ENCODE assay signal across 8 cellular contexts in the genomic region with DNA sequence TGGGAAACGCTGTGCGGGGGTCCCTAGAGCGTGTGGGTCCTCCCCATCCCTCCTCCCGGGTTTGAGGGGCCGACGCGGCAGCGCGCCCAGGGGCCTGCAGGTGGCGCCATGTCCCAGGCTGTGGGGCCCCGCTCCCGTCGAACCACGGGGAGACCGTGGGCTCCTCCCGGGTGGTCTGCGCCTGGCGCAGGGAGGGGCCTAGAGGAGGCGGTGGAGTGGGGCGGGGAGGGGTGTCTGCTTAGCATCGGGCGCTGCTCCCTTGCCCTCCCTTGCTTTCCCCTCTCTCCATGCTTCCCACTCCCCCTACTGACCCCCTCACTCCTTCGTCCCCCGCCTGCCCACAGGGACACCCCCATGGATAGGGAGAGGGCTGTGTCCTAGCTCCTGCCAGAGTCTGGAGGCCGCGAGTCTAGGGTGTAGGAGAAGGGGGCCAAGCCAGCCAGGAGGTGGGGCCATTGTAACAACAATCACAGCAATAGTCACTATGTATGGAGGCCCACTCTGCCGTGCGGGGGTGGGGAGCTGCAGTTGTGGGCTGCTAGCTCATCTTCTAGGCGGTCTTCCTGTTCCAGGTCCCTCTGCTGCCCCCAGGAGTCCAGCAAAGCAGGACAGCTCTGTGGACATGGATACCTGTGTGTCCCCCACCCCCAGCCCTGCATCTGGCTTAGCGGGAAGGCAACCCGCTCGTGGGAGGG.
DNase-seq lines count a peak whose midpoint lies in the region; ATAC-seq and TF ChIP-seq lines count a peak whose summit lies in the region.

No MANE protein-coding gene starts in this region.

- no peaks in the 10 kb centered on the region for H3K27me3 ChIP-seq in DOHH2 (ENCODE audit: control insufficient read depth, low read length)
- no peaks in the 10 kb centered on the region for H3K27me3 ChIP-seq in HUES48 (ENCODE audit: control insufficient read depth, insufficient read depth, low read length)

- TF ChIP-seq CTCF in DOHH2 (IDR thresholded peaks at IDR 0.05; ENCODE audit: low read depth, low read length, poor library complexity, severe bottlenecking), result peak; percentile 93

- peak; percentile 28 for DNase-seq in T-helper 2 cell treated with Interferon-gamma antibody and Interleukin-4, amounts not matched to agents 5 μg/mL and 100 μg/mL, for 36 hours (ENCODE audit: low spot score)
- DNase-seq in T47D (ENCODE audit: low read depth in 1 of 2, low spot score in 1 of 2) (peak; percentile 64 to 74), islet precursor cell (peak; percentile 88)
- peak; percentile 49 to 55 for DNase-seq in stimulated activated CD4-positive, alpha-beta T cell treated with anti-CD3 and anti-CD28 coated beads, Interleukin-2, amount 100 ng/mL, for 48 hours

- H4K20me1 ChIP-seq in DOHH2 (ENCODE audit: control insufficient read depth, insufficient read depth, low read depth, low read length), result no peaks in the 10 kb centered on the region

- in situ Hi-C loops in T47D (cut with HindIII; ENCODE audit: low pct_unique_long_range_greater_than_20kb, low sequenced_read_pairs), result no loop called here

- no peaks in the 10 kb centered on the region for H3K79me2 ChIP-seq in DOHH2 (ENCODE audit: control insufficient read depth, low read length)

- H3K9me2 ChIP-seq in DOHH2 (replicated peaks; ENCODE audit: control insufficient read depth, low read length), result no peaks in the 10 kb centered on the region

- ATAC-seq in GM19324 (IDR thresholded peaks at IDR 0.05; ENCODE audit: low FRiP score, unreplicated experiment) (no peak), HG02938 (IDR thresholded peaks at IDR 0.05; ENCODE audit: unreplicated experiment) (no peak)

- H3K27ac ChIP-seq in DOHH2 (ENCODE audit: low read depth, low read length) (no peak overlapping the region), HUES48 (ENCODE audit: low read depth, low read length) (no peak overlapping the region)

- H3K27me3 Mint-ChIP-seq in T-helper 2 cell treated with Interferon-gamma antibody and Interleukin-4, amounts not matched to agents 5 μg/mL and 100 μg/mL, for 36 hours (ENCODE audit: low read depth), result no peaks in the 10 kb centered on the region

- no peak overlapping the region for H3K27ac Mint-ChIP-seq in T-helper 2 cell treated with Interferon-gamma antibody and Interleukin-4, amounts not matched to agents 5 μg/mL and 100 μg/mL, for 36 hours

- peaks cover 30% of the 10 kb centered on the region for H3K4me1 ChIP-seq in DOHH2 (ENCODE audit: control insufficient read depth, low read length)
- H3K4me1 ChIP-seq in HUES48 (ENCODE audit: control insufficient read depth, insufficient read depth, low read length), result no peaks in the 10 kb centered on the region

- H3K36me3 ChIP-seq in DOHH2 (ENCODE audit: control insufficient read depth, low read length) (no peaks in the 10 kb centered on the region), HUES48 (ENCODE audit: control insufficient read depth, insufficient read depth, low read length) (no peaks in the 10 kb centered on the region)

- H3K9me3 ChIP-seq in DOHH2 (ENCODE audit: control insufficient read depth, insufficient read depth, low read length) (no peaks in the 10 kb centered on the region), HUES48 (ENCODE audit: control insufficient read depth, insufficient read depth, low read length) (no peaks in the 10 kb centered on the region)

- H3K4me3 ChIP-seq in DOHH2 (ENCODE audit: low read length), result peak overlapping the region; percentile 45; the same call in 1 of the 2 replicates
- peak overlapping the region; percentile 48; the same call in 1 of the 2 replicates for H3K4me3 ChIP-seq in HUES48 (ENCODE audit: low read depth, low read length)

- H3K9ac ChIP-seq in HUES48 (ENCODE audit: low read depth, low read length), result no peak overlapping the region

- H3K36me3 Mint-ChIP-seq in T-helper 2 cell treated with Interferon-gamma antibody and Interleukin-4, amounts not matched to agents 5 μg/mL and 100 μg/mL, for 36 hours (ENCODE audit: low read depth), result peaks cover 11% of the 10 kb centered on the region

- H3K4me1 Mint-ChIP-seq in T-helper 2 cell treated with Interferon-gamma antibody and Interleukin-4, amounts not matched to agents 5 μg/mL and 100 μg/mL, for 36 hours (ENCODE audit: low read depth), result peaks cover 31% of the 10 kb centered on the region

- H3K4me2 ChIP-seq in DOHH2 (ENCODE audit: low read length), result peak overlapping the region; percentile 54

- no peak overlapping the region for H3K4me3 Mint-ChIP-seq in T-helper 2 cell treated with Interferon-gamma antibody and Interleukin-4, amounts not matched to agents 5 μg/mL and 100 μg/mL, for 36 hours

- no peaks in the 10 kb centered on the region for H3F3A ChIP-seq in DOHH2 (ENCODE audit: control insufficient read depth, insufficient read depth)

- no peaks in the 10 kb centered on the region for H3K9me3 Mint-ChIP-seq in T-helper 2 cell treated with Interferon-gamma antibody and Interleukin-4, amounts not matched to agents 5 μg/mL and 100 μg/mL, for 36 hours

Comparison
In these comparisons a context has a peak if more than half of its experiments do, and no peak if none do; other contexts are left out.
1. DNase-seq: peak in every context shown above with its lines; median percentile 88 in islet precursor cell; 69 in T47D; 52 in stimulated activated CD4-positive, alpha-beta T cell treated with anti-CD3 and anti-CD28 coated beads, Interleukin-2, amount 100 ng/mL, for 48 hours; 28 in T-helper 2 cell treated with Interferon-gamma antibody and Interleukin-4, amounts not matched to agents 5 μg/mL and 100 μg/mL, for 36 hours.